ENCODE assay signal across 1 cellular context in the genomic region with DNA sequence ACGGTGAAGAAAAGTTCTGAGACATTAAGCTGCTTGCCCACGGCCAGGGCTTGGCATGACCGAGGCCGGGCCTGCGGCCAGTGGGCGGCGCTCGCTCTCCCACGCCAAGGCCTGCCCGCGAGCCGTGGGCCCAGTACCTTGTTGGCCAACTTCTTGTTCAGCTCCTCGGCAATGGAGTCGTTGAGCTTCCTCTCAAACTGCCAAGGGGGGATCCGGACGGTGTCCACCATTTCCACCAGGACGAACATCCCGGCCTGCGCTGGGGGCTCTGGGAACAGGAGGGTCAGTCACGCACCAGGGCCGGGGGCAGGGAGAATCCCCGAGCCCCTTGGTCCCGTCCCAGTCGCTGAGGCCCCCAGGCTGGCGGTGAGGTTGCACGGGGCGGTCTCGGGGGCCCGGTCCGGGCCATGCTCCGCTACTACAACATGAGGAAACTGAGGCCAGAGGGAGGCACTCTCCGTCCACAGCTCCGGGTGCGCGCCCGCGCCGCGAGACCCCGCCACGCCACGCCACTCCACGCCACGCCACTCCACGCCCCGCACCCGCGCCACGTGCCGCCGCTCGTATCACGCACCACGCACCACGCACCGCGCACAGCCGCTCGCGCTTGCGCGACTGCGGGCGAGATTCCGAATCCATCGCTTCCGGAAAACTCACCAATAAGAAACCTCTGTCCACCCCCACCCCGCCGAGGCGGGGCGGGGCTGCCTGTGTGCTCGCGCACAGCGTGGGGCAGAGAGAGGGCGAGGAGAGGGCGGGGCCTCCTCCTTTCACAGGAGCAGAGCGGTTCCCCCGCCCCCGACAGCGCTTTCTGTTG.
TF ChIP-seq lines count a peak whose summit lies in the region.

A gene with protein sequence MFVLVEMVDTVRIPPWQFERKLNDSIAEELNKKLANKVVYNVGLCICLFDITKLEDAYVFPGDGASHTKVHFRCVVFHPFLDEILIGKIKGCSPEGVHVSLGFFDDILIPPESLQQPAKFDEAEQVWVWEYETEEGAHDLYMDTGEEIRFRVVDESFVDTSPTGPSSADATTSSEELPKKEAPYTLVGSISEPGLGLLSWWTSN (minus strand): TSS at position 617 of the 817 bp plus-strand sequence. CDS start 369 bp downstream, at position 248.

TF ChIP-seq in HepG2, 621 proteins besides CTCF, POLR2A, EP300 and RAD21 (continued from another document and continues in another):
- TF ChIP-seq, protein P1, sequence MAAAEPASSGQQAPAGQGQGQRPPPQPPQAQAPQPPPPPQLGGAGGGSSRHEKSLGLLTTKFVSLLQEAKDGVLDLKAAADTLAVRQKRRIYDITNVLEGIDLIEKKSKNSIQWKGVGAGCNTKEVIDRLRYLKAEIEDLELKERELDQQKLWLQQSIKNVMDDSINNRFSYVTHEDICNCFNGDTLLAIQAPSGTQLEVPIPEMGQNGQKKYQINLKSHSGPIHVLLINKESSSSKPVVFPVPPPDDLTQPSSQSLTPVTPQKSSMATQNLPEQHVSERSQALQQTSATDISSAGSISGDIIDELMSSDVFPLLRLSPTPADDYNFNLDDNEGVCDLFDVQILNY (CRISPR knock-in tag; conservative IDR thresholded peaks at IDR 0.05), result no peak
- TF ChIP-seq EHMT2 (IDR thresholded peaks at IDR 0.05; ENCODE audit: borderline replicate concordance, low read depth, low read length), result no peak
- TF ChIP-seq ZNF121 (CRISPR knock-in tag; IDR thresholded peaks at IDR 0.05), result no peak
- TF ChIP-seq RFXAP (CRISPR knock-in tag; IDR thresholded peaks at IDR 0.05; ENCODE audit: borderline replicate concordance), result peak; percentile 53; the same call in 1 of the 2 replicates
- no peak for TF ChIP-seq ONECUT2 (CRISPR knock-in tag; IDR thresholded peaks at IDR 0.05)
- no peak for TF ChIP-seq ZNF180 (CRISPR knock-in tag; IDR thresholded peaks at IDR 0.05; ENCODE audit: borderline replicate concordance, low read depth)
- TF ChIP-seq ATM (IDR thresholded peaks at IDR 0.05; ENCODE audit: borderline replicate concordance), result no peak
- no peak for TF ChIP-seq RFXANK (CRISPR knock-in tag; IDR thresholded peaks at IDR 0.05)
- TF ChIP-seq ZNF761 (CRISPR knock-in tag; conservative IDR thresholded peaks at IDR 0.05), result no peak
- TF ChIP-seq, protein P2, sequence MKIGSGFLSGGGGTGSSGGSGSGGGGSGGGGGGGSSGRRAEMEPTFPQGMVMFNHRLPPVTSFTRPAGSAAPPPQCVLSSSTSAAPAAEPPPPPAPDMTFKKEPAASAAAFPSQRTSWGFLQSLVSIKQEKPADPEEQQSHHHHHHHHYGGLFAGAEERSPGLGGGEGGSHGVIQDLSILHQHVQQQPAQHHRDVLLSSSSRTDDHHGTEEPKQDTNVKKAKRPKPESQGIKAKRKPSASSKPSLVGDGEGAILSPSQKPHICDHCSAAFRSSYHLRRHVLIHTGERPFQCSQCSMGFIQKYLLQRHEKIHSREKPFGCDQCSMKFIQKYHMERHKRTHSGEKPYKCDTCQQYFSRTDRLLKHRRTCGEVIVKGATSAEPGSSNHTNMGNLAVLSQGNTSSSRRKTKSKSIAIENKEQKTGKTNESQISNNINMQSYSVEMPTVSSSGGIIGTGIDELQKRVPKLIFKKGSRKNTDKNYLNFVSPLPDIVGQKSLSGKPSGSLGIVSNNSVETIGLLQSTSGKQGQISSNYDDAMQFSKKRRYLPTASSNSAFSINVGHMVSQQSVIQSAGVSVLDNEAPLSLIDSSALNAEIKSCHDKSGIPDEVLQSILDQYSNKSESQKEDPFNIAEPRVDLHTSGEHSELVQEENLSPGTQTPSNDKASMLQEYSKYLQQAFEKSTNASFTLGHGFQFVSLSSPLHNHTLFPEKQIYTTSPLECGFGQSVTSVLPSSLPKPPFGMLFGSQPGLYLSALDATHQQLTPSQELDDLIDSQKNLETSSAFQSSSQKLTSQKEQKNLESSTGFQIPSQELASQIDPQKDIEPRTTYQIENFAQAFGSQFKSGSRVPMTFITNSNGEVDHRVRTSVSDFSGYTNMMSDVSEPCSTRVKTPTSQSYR (CRISPR knock-in tag; IDR thresholded peaks at IDR 0.05; ENCODE audit: borderline replicate concordance), result peak; percentile 71
- TF ChIP-seq FIP1L1 (IDR thresholded peaks at IDR 0.05; ENCODE audit: borderline replicate concordance, insufficient read depth, low read depth, low read length), result no peak
- TF ChIP-seq BRD4 (CRISPR knock-in tag; IDR thresholded peaks at IDR 0.05), result no peak
- TF ChIP-seq, protein P3, sequence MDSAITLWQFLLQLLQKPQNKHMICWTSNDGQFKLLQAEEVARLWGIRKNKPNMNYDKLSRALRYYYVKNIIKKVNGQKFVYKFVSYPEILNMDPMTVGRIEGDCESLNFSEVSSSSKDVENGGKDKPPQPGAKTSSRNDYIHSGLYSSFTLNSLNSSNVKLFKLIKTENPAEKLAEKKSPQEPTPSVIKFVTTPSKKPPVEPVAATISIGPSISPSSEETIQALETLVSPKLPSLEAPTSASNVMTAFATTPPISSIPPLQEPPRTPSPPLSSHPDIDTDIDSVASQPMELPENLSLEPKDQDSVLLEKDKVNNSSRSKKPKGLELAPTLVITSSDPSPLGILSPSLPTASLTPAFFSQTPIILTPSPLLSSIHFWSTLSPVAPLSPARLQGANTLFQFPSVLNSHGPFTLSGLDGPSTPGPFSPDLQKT (CRISPR knock-in tag; IDR thresholded peaks at IDR 0.05; ENCODE audit: borderline replicate concordance), result no peak
- peak; percentile 51 for TF ChIP-seq TEAD3 (CRISPR knock-in tag; optimal IDR thresholded peaks at IDR 0.05; ENCODE audit: borderline replicate concordance)
- TF ChIP-seq, protein P4, sequence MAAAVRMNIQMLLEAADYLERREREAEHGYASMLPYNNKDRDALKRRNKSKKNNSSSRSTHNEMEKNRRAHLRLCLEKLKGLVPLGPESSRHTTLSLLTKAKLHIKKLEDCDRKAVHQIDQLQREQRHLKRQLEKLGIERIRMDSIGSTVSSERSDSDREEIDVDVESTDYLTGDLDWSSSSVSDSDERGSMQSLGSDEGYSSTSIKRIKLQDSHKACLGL (CRISPR knock-in tag; IDR thresholded peaks at IDR 0.05), result peak; percentile 81
- no peak for TF ChIP-seq ZNF543 (CRISPR knock-in tag; IDR thresholded peaks at IDR 0.05)
- TF ChIP-seq, protein P5, sequence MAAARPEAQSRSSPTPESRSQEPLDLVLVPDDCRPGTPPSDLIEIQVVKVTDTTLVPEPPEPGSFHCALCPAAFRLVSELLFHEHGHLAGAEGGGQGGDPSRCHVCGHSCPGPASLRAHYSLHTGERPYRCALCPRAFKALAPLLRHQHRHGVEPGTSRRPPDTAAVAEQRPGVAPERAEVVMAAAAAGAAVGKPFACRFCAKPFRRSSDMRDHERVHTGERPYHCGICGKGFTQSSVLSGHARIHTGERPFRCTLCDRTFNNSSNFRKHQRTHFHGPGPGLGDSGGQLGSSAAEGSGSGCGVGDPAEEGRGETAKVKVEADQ (CRISPR knock-in tag; IDR thresholded peaks at IDR 0.05; ENCODE audit: borderline replicate concordance), result no peak
- TF ChIP-seq KDM5B (CRISPR knock-in tag; IDR thresholded peaks at IDR 0.05; ENCODE audit: borderline replicate concordance), result peak; percentile 84
- no peak for TF ChIP-seq IRX3 (CRISPR knock-in tag; IDR thresholded peaks at IDR 0.05; ENCODE audit: borderline replicate concordance, low read depth)
- TF ChIP-seq, protein P6, sequence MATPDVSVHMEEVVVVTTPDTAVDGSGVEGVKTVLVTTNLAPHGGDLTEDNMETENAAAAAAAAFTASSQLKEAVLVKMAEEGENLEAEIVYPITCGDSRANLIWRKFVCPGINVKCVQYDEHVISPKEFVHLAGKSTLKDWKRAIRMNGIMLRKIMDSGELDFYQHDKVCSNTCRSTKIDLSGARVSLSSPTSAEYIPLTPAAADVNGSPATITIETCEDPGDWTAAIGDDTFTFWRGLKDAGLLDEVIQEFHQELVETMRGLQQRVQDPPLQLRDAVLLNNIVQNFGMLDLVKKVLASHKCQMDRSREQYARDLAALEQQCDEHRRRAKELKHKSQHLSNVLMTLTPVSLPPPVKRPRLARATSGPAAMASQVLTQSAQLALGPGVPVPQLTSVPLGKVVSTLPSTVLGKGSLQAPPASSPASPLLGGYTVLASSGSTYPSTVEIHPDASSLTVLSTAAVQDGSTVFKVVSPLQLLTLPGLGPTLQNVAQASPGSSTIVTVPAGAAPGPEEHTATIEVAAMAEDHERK (CRISPR knock-in tag; IDR thresholded peaks at IDR 0.05; ENCODE audit: low read depth), result 0 out of 2 replicates have a peak, but pooled peaks have one; percentile 74
- no peak for TF ChIP-seq NFE2L1 (CRISPR knock-in tag; IDR thresholded peaks at IDR 0.05; ENCODE audit: borderline replicate concordance)
- TF ChIP-seq TGIF2 (CRISPR knock-in tag; IDR thresholded peaks at IDR 0.05), result no peak; the same call in 1 of the 2 replicates
- TF ChIP-seq DNMT1 (CRISPR knock-in tag; IDR thresholded peaks at IDR 0.05), result no peak
- no peak; the same call in 1 of the 2 replicates for TF ChIP-seq HNF4G (IDR thresholded peaks at IDR 0.05; ENCODE audit: borderline replicate concordance, low read depth, low read length)
- TF ChIP-seq HNF4G (CRISPR knock-in tag; IDR thresholded peaks at IDR 0.05; ENCODE audit: borderline replicate concordance, low read depth), result no peak
- TF ChIP-seq ZNF644 (CRISPR knock-in tag; IDR thresholded peaks at IDR 0.05; ENCODE audit: low read depth), result no peak
- TF ChIP-seq FOXA1 (IDR thresholded peaks at IDR 0.05), result no peak
- 0 out of 2 replicates have a peak, but pooled peaks have one; percentile 4 for TF ChIP-seq FOXA1 (CRISPR knock-in tag; IDR thresholded peaks at IDR 0.05)
- TF ChIP-seq GATAD1 (CRISPR knock-in tag; IDR thresholded peaks at IDR 0.05), result peak; percentile 42; the same call in 1 of the 2 replicates
- 0 out of 2 replicates have a peak, but pooled peaks have one; percentile 19 for TF ChIP-seq FOXA3 (CRISPR knock-in tag; IDR thresholded peaks at IDR 0.05)
- TF ChIP-seq KAT8 (CRISPR knock-in tag; IDR thresholded peaks at IDR 0.05), result peak; percentile 34; the same call in 1 of the 2 replicates
- no peak for TF ChIP-seq SP140L (CRISPR knock-in tag; IDR thresholded peaks at IDR 0.05; ENCODE audit: borderline replicate concordance)
- TF ChIP-seq ZNF496 (CRISPR knock-in tag; IDR thresholded peaks at IDR 0.05; ENCODE audit: insufficient replicate concordance), result no peak
- TF ChIP-seq HNRNPK (IDR thresholded peaks at IDR 0.05; ENCODE audit: low read depth, low read length, poor library complexity, severe bottlenecking), result no peak
- TF ChIP-seq FOXK2 (IDR thresholded peaks at IDR 0.05), result peak; percentile 8; the same call in 1 of the 2 replicates
- no peak for TF ChIP-seq ZBTB38 (CRISPR knock-in tag; IDR thresholded peaks at IDR 0.05)
- TF ChIP-seq, protein P7, sequence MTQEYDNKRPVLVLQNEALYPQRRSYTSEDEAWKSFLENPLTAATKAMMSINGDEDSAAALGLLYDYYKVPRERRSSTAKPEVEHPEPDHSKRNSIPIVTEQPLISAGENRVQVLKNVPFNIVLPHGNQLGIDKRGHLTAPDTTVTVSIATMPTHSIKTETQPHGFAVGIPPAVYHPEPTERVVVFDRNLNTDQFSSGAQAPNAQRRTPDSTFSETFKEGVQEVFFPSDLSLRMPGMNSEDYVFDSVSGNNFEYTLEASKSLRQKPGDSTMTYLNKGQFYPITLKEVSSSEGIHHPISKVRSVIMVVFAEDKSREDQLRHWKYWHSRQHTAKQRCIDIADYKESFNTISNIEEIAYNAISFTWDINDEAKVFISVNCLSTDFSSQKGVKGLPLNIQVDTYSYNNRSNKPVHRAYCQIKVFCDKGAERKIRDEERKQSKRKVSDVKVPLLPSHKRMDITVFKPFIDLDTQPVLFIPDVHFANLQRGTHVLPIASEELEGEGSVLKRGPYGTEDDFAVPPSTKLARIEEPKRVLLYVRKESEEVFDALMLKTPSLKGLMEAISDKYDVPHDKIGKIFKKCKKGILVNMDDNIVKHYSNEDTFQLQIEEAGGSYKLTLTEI (CRISPR knock-in tag; conservative IDR thresholded peaks at IDR 0.05), result no peak
- TF ChIP-seq, protein P8, sequence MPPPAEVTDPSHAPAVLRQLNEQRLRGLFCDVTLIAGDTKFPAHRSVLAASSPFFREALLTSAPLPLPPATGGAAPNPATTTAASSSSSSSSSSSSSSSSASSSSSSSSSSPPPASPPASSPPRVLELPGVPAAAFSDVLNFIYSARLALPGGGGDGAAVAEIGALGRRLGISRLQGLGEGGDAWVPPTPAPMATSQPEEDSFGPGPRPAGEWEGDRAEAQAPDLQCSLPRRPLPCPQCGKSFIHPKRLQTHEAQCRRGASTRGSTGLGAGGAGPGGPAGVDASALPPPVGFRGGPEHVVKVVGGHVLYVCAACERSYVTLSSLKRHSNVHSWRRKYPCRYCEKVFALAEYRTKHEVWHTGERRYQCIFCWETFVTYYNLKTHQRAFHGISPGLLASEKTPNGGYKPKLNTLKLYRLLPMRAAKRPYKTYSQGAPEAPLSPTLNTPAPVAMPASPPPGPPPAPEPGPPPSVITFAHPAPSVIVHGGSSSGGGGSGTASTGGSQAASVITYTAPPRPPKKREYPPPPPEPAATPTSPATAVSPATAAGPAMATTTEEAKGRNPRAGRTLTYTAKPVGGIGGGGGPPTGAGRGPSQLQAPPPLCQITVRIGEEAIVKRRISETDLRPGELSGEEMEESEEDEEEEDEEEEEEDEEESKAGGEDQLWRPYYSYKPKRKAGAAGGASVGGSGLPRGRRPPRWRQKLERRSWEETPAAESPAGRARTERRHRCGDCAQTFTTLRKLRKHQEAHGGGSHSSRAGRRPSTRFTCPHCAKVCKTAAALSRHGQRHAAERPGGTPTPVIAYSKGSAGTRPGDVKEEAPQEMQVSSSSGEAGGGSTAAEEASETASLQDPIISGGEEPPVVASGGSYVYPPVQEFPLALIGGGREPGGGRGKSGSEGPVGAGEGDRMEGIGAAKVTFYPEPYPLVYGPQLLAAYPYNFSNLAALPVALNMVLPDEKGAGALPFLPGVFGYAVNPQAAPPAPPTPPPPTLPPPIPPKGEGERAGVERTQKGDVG (CRISPR knock-in tag; IDR thresholded peaks at IDR 0.05; ENCODE audit: borderline replicate concordance), result no peak
- TF ChIP-seq ZNF367 (CRISPR knock-in tag; IDR thresholded peaks at IDR 0.05; ENCODE audit: borderline replicate concordance), result no peak
- TF ChIP-seq CENPT (CRISPR knock-in tag; IDR thresholded peaks at IDR 0.05; ENCODE audit: low read depth), result no peak
- TF ChIP-seq, protein P9, sequence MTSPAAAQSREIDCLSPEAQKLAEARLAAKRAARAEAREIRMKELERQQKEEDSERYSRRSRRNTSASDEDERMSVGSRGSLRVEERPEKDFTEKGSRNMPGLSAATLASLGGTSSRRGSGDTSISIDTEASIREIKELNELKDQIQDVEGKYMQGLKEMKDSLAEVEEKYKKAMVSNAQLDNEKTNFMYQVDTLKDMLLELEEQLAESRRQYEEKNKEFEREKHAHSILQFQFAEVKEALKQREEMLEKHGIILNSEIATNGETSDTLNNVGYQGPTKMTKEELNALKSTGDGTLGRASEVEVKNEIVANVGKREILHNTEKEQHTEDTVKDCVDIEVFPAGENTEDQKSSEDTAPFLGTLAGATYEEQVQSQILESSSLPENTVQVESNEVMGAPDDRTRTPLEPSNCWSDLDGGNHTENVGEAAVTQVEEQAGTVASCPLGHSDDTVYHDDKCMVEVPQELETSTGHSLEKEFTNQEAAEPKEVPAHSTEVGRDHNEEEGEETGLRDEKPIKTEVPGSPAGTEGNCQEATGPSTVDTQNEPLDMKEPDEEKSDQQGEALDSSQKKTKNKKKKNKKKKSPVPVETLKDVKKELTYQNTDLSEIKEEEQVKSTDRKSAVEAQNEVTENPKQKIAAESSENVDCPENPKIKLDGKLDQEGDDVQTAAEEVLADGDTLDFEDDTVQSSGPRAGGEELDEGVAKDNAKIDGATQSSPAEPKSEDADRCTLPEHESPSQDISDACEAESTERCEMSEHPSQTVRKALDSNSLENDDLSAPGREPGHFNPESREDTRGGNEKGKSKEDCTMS (CRISPR knock-in tag; conservative IDR thresholded peaks at IDR 0.05), result no peak
